In the genomic region with DNA sequence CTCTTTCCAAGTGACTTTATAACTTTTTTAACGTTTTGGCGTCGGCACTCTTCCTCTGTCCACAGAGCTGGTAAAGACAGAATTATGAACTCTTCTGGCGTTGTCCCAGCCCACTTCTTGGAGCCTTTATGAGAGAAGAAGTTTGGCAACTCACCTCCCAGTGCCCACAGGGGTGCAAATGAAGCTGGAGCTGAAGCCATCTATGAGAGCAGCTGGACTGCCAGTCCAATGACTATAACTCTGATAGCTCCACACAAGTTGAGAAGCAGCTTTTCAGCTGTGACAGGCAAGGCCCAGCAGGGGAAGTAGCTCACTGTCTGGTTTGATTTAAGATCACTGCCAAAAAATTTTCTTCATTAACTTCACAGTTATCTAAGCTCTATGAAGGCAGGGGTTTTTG, we compare ENCODE assay signal across 1 cellular context.
TF ChIP-seq lines count a peak whose summit lies in the region.

No MANE protein-coding gene starts in this region.

TF ChIP-seq in HCT116, 20 proteins besides CTCF, POLR2A, EP300 and RAD21 (continued from another document):
- TF ChIP-seq ZBTB33 (IDR thresholded peaks at IDR 0.05; ENCODE audit: extremely low read depth, insufficient replicate concordance, low read length) (no peak), YY1 (IDR thresholded peaks at IDR 0.05; ENCODE audit: extremely low read depth, insufficient replicate concordance, low read depth, low read length) (no peak), EZH2 (IDR thresholded peaks at IDR 0.05) (no peak)
